2 cellular contexts compared by ENCODE assay signal in the genomic region with DNA sequence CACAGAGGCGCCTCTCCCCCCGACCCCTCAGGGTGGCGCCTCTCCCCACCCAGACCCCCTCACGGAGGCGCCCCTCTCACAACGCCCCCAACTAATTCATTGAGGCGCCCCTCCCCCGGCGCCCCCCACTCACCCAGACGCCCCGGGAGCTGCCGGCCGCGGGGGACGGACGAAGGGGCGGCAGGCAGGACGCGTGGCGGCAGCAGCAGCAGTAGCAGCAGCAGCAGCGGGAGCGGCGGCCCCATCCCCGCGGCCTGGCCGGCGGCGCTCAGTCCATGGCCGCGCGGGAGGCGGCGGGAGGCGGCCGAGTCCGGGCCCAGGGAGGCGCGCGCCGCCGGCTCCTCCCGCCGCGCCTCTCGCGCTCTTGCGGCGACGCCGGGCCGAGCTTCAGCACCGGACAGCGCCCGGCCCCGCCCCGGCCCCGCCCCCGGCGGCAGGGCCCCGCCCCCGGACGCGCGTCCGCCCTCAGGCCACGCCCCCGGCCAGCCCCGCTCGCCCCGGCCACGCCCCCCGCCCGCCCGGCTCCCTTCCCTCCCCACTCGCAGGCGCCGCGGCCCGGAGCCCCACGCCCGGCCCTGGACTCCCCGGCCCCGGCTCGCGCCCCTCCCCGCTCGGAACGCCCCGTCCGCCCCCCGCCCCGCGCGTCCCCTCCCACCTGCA.
TF ChIP-seq lines count a peak whose summit lies in the region.

TSS of gene PTPRN2 (minus strand) at position 399 of the 660 bp plus-strand sequence.

TF ChIP-seq in Ishikawa, 13 proteins besides CTCF, POLR2A, EP300 and RAD21 (continued from another document):
- TF ChIP-seq, protein P1, sequence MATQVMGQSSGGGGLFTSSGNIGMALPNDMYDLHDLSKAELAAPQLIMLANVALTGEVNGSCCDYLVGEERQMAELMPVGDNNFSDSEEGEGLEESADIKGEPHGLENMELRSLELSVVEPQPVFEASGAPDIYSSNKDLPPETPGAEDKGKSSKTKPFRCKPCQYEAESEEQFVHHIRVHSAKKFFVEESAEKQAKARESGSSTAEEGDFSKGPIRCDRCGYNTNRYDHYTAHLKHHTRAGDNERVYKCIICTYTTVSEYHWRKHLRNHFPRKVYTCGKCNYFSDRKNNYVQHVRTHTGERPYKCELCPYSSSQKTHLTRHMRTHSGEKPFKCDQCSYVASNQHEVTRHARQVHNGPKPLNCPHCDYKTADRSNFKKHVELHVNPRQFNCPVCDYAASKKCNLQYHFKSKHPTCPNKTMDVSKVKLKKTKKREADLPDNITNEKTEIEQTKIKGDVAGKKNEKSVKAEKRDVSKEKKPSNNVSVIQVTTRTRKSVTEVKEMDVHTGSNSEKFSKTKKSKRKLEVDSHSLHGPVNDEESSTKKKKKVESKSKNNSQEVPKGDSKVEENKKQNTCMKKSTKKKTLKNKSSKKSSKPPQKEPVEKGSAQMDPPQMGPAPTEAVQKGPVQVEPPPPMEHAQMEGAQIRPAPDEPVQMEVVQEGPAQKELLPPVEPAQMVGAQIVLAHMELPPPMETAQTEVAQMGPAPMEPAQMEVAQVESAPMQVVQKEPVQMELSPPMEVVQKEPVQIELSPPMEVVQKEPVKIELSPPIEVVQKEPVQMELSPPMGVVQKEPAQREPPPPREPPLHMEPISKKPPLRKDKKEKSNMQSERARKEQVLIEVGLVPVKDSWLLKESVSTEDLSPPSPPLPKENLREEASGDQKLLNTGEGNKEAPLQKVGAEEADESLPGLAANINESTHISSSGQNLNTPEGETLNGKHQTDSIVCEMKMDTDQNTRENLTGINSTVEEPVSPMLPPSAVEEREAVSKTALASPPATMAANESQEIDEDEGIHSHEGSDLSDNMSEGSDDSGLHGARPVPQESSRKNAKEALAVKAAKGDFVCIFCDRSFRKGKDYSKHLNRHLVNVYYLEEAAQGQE (IDR thresholded peaks at IDR 0.05; ENCODE audit: low read depth): peak; percentile 81
- TF ChIP-seq, protein P2, sequence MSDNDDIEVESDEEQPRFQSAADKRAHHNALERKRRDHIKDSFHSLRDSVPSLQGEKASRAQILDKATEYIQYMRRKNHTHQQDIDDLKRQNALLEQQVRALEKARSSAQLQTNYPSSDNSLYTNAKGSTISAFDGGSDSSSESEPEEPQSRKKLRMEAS (IDR thresholded peaks at IDR 0.05): no peak; the same call in 1 of the 2 replicates
- TF ChIP-seq TEAD4 (IDR thresholded peaks at IDR 0.05): no peak

TF ChIP-seq in K562, 482 proteins besides CTCF, POLR2A, EP300 and RAD21 (continued from another document and continues in another):
- TF ChIP-seq UBTF (IDR thresholded peaks at IDR 0.05; ENCODE audit: borderline replicate concordance in 1 of 2, low read depth in 2 of 2, low read length in 2 of 2) (peak; percentile 75 to 90; a peak in 3 of 4 replicates), FOXA1 (IDR thresholded peaks at IDR 0.05; ENCODE audit: borderline replicate concordance) (no peak), SNRNP70 (optimal IDR thresholded peaks at IDR 0.05; ENCODE audit: low read depth, low read length) (no peak), RB1 (IDR thresholded peaks at IDR 0.05; ENCODE audit: low read depth) (peak; percentile 84), ZBTB7A (IDR thresholded peaks at IDR 0.05; ENCODE audit: borderline replicate concordance, control insufficient read depth, low read depth, low read length) (peak; percentile 62), ZNF589 (CRISPR knock-in tag; IDR thresholded peaks at IDR 0.05; ENCODE audit: low read depth) (no peak; the same call in 1 of the 2 replicates), CTBP1 (IDR thresholded peaks at IDR 0.05; ENCODE audit: borderline replicate concordance) (peak; percentile 14; the same call in 1 of the 2 replicates), ZNF76 (CRISPR knock-in tag; IDR thresholded peaks at IDR 0.05; ENCODE audit: borderline replicate concordance) (no peak), BCOR (IDR thresholded peaks at IDR 0.05) (no peak), ZNF197 (CRISPR knock-in tag; IDR thresholded peaks at IDR 0.05; ENCODE audit: low read depth) (peak; percentile 84), MTA1 (IDR thresholded peaks at IDR 0.05; ENCODE audit: borderline replicate concordance) (no peak), ZNF57 (CRISPR knock-in tag; IDR thresholded peaks at IDR 0.05) (no peak), RCOR1 (IDR thresholded peaks at IDR 0.05; ENCODE audit: borderline replicate concordance in 1 of 2, low read depth in 2 of 2, low read length in 2 of 2) (peak in 1 of 2 experiments; percentile 72; a peak in 1 of 4 replicates), GTF2F1 (IDR thresholded peaks at IDR 0.05; ENCODE audit: low read depth, low read length) (no peak), ZNF766 (CRISPR knock-in tag; conservative IDR thresholded peaks at IDR 0.05) (peak; percentile 75), MGA (IDR thresholded peaks at IDR 0.05) (no peak), FOXJ2 (tag; IDR thresholded peaks at IDR 0.05) (no peak), SIN3A (IDR thresholded peaks at IDR 0.05; ENCODE audit: borderline replicate concordance in 2 of 2, control insufficient read depth in 1 of 2, low read depth in 2 of 2, low read length in 2 of 2) (peak in 1 of 2 experiments; percentile 90; a peak in 1 of 4 replicates), CXXC5 (CRISPR knock-in tag; IDR thresholded peaks at IDR 0.05) (peak; percentile 69), BCL6 (CRISPR knock-in tag; IDR thresholded peaks at IDR 0.05) (no peak), PRMT5 (CRISPR knock-in tag; IDR thresholded peaks at IDR 0.05) (peak; percentile 78; the same call in 1 of the 2 replicates), ZFPM2 (CRISPR knock-in tag; IDR thresholded peaks at IDR 0.05) (no peak), ETS1 (conservative IDR thresholded peaks at IDR 0.05; ENCODE audit: control insufficient read depth, low read depth, low read length) (peak; percentile 61; the same call in 1 of the 2 replicates)
- TF ChIP-seq, protein P3, sequence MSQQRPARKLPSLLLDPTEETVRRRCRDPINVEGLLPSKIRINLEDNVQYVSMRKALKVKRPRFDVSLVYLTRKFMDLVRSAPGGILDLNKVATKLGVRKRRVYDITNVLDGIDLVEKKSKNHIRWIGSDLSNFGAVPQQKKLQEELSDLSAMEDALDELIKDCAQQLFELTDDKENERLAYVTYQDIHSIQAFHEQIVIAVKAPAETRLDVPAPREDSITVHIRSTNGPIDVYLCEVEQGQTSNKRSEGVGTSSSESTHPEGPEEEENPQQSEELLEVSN (IDR thresholded peaks at IDR 0.05; ENCODE audit: borderline replicate concordance in 1 of 2, extremely low read depth in 1 of 2, insufficient read depth in 1 of 2, insufficient read length in 1 of 2, low read depth in 1 of 2, low read length in 1 of 2, poor library complexity in 1 of 2, severe bottlenecking in 1 of 2): peak; percentile 13 to 90
- TF ChIP-seq, protein P4, sequence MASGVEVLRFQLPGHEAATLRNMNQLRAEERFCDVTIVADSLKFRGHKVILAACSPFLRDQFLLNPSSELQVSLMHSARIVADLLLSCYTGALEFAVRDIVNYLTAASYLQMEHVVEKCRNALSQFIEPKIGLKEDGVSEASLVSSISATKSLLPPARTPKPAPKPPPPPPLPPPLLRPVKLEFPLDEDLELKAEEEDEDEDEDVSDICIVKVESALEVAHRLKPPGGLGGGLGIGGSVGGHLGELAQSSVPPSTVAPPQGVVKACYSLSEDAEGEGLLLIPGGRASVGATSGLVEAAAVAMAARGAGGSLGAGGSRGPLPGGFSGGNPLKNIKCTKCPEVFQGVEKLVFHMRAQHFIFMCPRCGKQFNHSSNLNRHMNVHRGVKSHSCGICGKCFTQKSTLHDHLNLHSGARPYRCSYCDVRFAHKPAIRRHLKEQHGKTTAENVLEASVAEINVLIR (CRISPR knock-in tag; IDR thresholded peaks at IDR 0.05): no peak
